Comparison of ENCODE assay signal across 28 cellular contexts in the genomic region with DNA sequence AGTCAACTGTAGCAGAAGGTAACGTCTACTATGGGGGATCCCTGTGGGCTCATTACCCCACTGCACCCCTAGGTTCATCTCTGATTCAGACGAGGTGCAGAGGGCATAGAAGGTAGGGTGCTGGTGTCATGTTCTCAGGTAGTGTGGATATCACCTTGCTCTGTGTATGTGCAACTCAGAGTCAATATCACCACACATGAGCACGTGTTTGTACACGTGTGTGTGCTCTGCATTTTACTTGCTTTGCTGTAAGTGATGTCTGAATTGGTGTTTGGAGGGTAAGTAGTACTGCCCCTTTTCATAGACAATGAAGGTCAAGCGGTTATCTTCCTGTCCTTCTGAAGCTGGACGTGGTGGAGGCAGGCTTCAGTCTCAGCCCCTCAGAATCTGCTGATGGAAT. TPM values are rescaled to one million over a fixed set of nuclear protein-coding genes. Genes with fewer than 3 reads are reported as not detected.
"Had no signal": no experiment of that assay in that cellular context is flagged by ENCODE, and none has a peak within 500 bp of the region (broad histone marks: within the 10 kb centered on the region; RNA-seq: fewer than 3 reads in every experiment).

No MANE protein-coding gene starts in this region.

- H3K36me3 ChIP-seq: stomach, suprapubic skin, thoracic aorta, thyroid gland, tibial artery, tibial nerve, transverse colon, upper lobe of left lung, upper lobe of right lung, uterus, vagina had no signal

- H3K4me3 ChIP-seq: stomach, suprapubic skin, testis, thoracic aorta, thyroid gland, tibial artery, tibial nerve, transverse colon, upper lobe of left lung, upper lobe of right lung, uterus, vagina had no signal

- H3K4me1 ChIP-seq: testis, thyroid gland, upper lobe of right lung, uterus had no signal

- FAIRE-seq: urothelium cell line had no signal

- H3K9me3 Mint-ChIP-seq: stimulated activated effector memory CD8-positive, alpha-beta T cell treated with anti-CD3 and anti-CD28 coated beads, Interleukin-12 subunit alpha, Interleukin-12 subunit beta, amount 100 ng/mL, for 72 hours; stimulated activated memory B cell treated with anti-CD40 and anti-IgM and Interleukin-4, amounts not matched to agents 10 μg/mL and 1 μg/mL and 100 μg/mL, for 72 hours; type B pancreatic cell had no signal

- DNase-seq: stimulated activated CD4-positive, alpha-beta T cell treated with anti-CD3 and anti-CD28 coated beads, Interleukin-2, amount 100 ng/mL, for 48 hours; stimulated activated CD4-positive, alpha-beta T cell treated with anti-CD3 and anti-CD28 coated beads, Interleukin-4, amount 100 ng/mL, for 1 hour; stimulated activated CD4-positive, alpha-beta T cell treated with anti-CD3 and anti-CD28 coated beads, Interleukin-4, amount 100 ng/mL, for 24 hours; stimulated activated CD4-positive, alpha-beta T cell treated with anti-CD3 and anti-CD28 coated beads, Interleukin-4, amount 100 ng/mL, for 4 hours; stimulated activated CD8-positive, alpha-beta memory T cell treated with anti-CD3 and anti-CD28 coated beads, Interleukin-4, amount 100 ng/mL, for 48 hours; stimulated activated naive B cell treated with anti-CD40 and anti-IgM and Interleukin-4, amounts not matched to agents 10 μg/mL and 1 μg/mL and 100 μg/mL, for 72 hours; stimulated activated naive CD4-positive, alpha-beta T cell; stimulated activated naive CD4-positive, alpha-beta T cell treated with Interleukin-2 at 50 U/mL for 16 hours; stimulated activated naive CD8-positive, alpha-beta T cell treated with anti-CD3 and anti-CD28 coated beads, Interleukin-15, amount 100 ng/mL, for 72 hours; stimulated activated naive CD8-positive, alpha-beta T cell treated with anti-CD3 and anti-CD28 coated beads, Interleukin-15, Interleukin-2, amounts not matched to agents 100 U/mL and 50 U/mL, for 24 hours; stomach; testis; thyroid gland; tibial artery; transverse colon; trophoblast cell; upper lobe of left lung; upper lobe of right lung; uterus had no signal

- H3K4me1 Mint-ChIP-seq: stimulated activated effector memory CD8-positive, alpha-beta T cell treated with anti-CD3 and anti-CD28 coated beads, Interleukin-12 subunit alpha, Interleukin-12 subunit beta, amount 100 ng/mL, for 72 hours; stimulated activated memory B cell treated with anti-CD40 and anti-IgM and Interleukin-4, amounts not matched to agents 10 μg/mL and 1 μg/mL and 100 μg/mL, for 72 hours; stimulated activated naive CD8-positive, alpha-beta T cell treated with anti-CD3 and anti-CD28 coated beads, Interleukin-15, amount 100 ng/mL, for 72 hours had no signal

- H3K27ac Mint-ChIP-seq: stimulated activated effector memory CD8-positive, alpha-beta T cell treated with anti-CD3 and anti-CD28 coated beads, Interleukin-12 subunit alpha, Interleukin-12 subunit beta, amount 100 ng/mL, for 72 hours; stimulated activated memory B cell treated with anti-CD40 and anti-IgM and Interleukin-4, amounts not matched to agents 10 μg/mL and 1 μg/mL and 100 μg/mL, for 72 hours; stimulated activated naive B cell treated with anti-CD40 and anti-IgM and Interleukin-4, amounts not matched to agents 10 μg/mL and 1 μg/mL and 100 μg/mL, for 72 hours; stimulated activated naive CD8-positive, alpha-beta T cell treated with anti-CD3 and anti-CD28 coated beads, Interleukin-15, amount 100 ng/mL, for 72 hours; stimulated activated naive CD8-positive, alpha-beta T cell treated with anti-CD3 and anti-CD28 coated beads, Interleukin-15, Interleukin-2, amounts not matched to agents 100 ng/mL and 50 ng/mL, for 24 hours; type B pancreatic cell had no signal

- H3K27ac ChIP-seq: stomach, suprapubic skin, testis, thoracic aorta, thyroid gland, tibial artery, tibial nerve, transverse colon, upper lobe of left lung, upper lobe of right lung, uterus, vagina had no signal

- H3K36me3 Mint-ChIP-seq: stimulated activated effector memory CD8-positive, alpha-beta T cell treated with anti-CD3 and anti-CD28 coated beads, Interleukin-12 subunit alpha, Interleukin-12 subunit beta, amount 100 ng/mL, for 72 hours; stimulated activated memory B cell treated with anti-CD40 and anti-IgM and Interleukin-4, amounts not matched to agents 10 μg/mL and 1 μg/mL and 100 μg/mL, for 72 hours; stimulated activated naive B cell treated with anti-CD40 and anti-IgM and Interleukin-4, amounts not matched to agents 10 μg/mL and 1 μg/mL and 100 μg/mL, for 72 hours; type B pancreatic cell had no signal

- H3K4me3 Mint-ChIP-seq: stimulated activated effector memory CD8-positive, alpha-beta T cell treated with anti-CD3 and anti-CD28 coated beads, Interleukin-12 subunit alpha, Interleukin-12 subunit beta, amount 100 ng/mL, for 72 hours; stimulated activated memory B cell treated with anti-CD40 and anti-IgM and Interleukin-4, amounts not matched to agents 10 μg/mL and 1 μg/mL and 100 μg/mL, for 72 hours; stimulated activated naive B cell treated with anti-CD40 and anti-IgM and Interleukin-4, amounts not matched to agents 10 μg/mL and 1 μg/mL and 100 μg/mL, for 72 hours; stimulated activated naive CD8-positive, alpha-beta T cell treated with anti-CD3 and anti-CD28 coated beads, Interleukin-15, amount 100 ng/mL, for 72 hours; stimulated activated naive CD8-positive, alpha-beta T cell treated with anti-CD3 and anti-CD28 coated beads, Interleukin-15, Interleukin-2, amounts not matched to agents 100 ng/mL and 50 ng/mL, for 24 hours; type B pancreatic cell had no signal

- H3K9me3 ChIP-seq: suprapubic skin, testis, thoracic aorta, thyroid gland, transverse colon, upper lobe of left lung, upper lobe of right lung, uterus, vagina had no signal

- H3K27me3 ChIP-seq: testis, thyroid gland, tibial artery, tibial nerve, transverse colon, upper lobe of left lung, upper lobe of right lung, uterus, vagina had no signal

- ATAC-seq: stimulated activated effector memory CD8-positive, alpha-beta T cell treated with anti-CD3 and anti-CD28 coated beads, Interleukin-12 subunit alpha, Interleukin-12 subunit beta, amount 100 ng/mL, for 72 hours; stimulated activated memory B cell treated with anti-CD40 and anti-IgM and Interleukin-4, amounts not matched to agents 10 μg/mL and 1 μg/mL and 100 μg/mL, for 72 hours; stimulated activated naive B cell treated with anti-CD40 and anti-IgM and Interleukin-4, amounts not matched to agents 10 μg/mL and 1 μg/mL and 100 μg/mL, for 72 hours; stimulated activated naive CD8-positive, alpha-beta T cell treated with anti-CD3 and anti-CD28 coated beads, Interleukin-15, amount 100 ng/mL, for 72 hours; stimulated activated naive CD8-positive, alpha-beta T cell treated with anti-CD3 and anti-CD28 coated beads, Interleukin-15, Interleukin-2, amounts not matched to agents 100 U/mL and 50 U/mL, for 24 hours; upper lobe of right lung had no signal

RNA-seq across cellular contexts. Expression of a gene that starts 10.4 kb away (rescaled TPM):
- total RNA-seq: tibial nerve, vagina had no signal
